ENCODE assay signal across 10 cellular contexts in genomic region chr6:44452725-44453124, GRCh38.
A peak's percentile ranks its signal among the peaks of the same experiment; 100 is the strongest.
DNase-seq lines count a peak whose midpoint lies in the region; ATAC-seq and TF ChIP-seq lines count a peak whose summit lies in the region.
"Had no signal": no experiment of that assay in that cellular context is flagged by ENCODE, and none has a peak within 500 bp of the region (broad histone marks: within the 10 kb centered on the region; RNA-seq: fewer than 3 reads in every experiment).

No MANE protein-coding gene starts in this region.

- peak overlapping the region; percentile 67 for H3K27ac Mint-ChIP-seq in activated T-cell treated with anti-CD3 and anti-CD28 coated beads, Interleukin-2, amount 50 U/mL, for 72 hours

- peaks cover 8% of the 10 kb centered on the region for H3K36me3 ChIP-seq in skeletal muscle satellite cell (ENCODE audit: insufficient read depth, low read length)

- no peaks in the 10 kb centered on the region for H3K9me3 ChIP-seq in skeletal muscle satellite cell (replicated peaks; ENCODE audit: low read length)

- H3K4me1 Mint-ChIP-seq in activated T-cell treated with anti-CD3 and anti-CD28 coated beads, Interleukin-2, amount 50 U/mL, for 72 hours (ENCODE audit: low read depth) = peaks cover 8% of the 10 kb centered on the region

- peaks cover 0 to 5% of the 10 kb centered on the region in 2 donors for H3K36me3 Mint-ChIP-seq in activated T-cell treated with anti-CD3 and anti-CD28 coated beads, Interleukin-2, amount 50 U/mL, for 72 hours (ENCODE audit: insufficient read depth in 2 of 2)

- H3K4me3 ChIP-seq in fibroblast of mammary gland (ENCODE audit: control insufficient read depth, low read depth, low read length) (no peak overlapping the region), skeletal muscle satellite cell (ENCODE audit: low read length) (no peak overlapping the region)
- H3K4me3 ChIP-seq: hepatocyte had no signal

- H3K4me1 ChIP-seq in skeletal muscle satellite cell (ENCODE audit: control insufficient read depth, insufficient read depth, low read length) = peaks cover 26% of the 10 kb centered on the region

- H3K4me2 ChIP-seq in skeletal muscle satellite cell (ENCODE audit: low read length) = peak overlapping the region; percentile 18
- H3K4me2 ChIP-seq: hepatocyte had no signal

- no peak for ATAC-seq in activated T-cell treated with anti-CD3 and anti-CD28 coated beads, Interleukin-2, amount 50 U/mL, for 72 hours (replicated peaks in 1 of 2)
- no peak for ATAC-seq in HG03342 (IDR thresholded peaks at IDR 0.05; ENCODE audit: unreplicated experiment)
- no peak for ATAC-seq in HG02852 (IDR thresholded peaks at IDR 0.05; ENCODE audit: unreplicated experiment)
- ATAC-seq in HG02973 (IDR thresholded peaks at IDR 0.05; ENCODE audit: unreplicated experiment) = no peak

- no peaks in the 10 kb centered on the region for H3K9me3 Mint-ChIP-seq in activated T-cell treated with anti-CD3 and anti-CD28 coated beads, Interleukin-2, amount 50 U/mL, for 72 hours

- H3K9ac ChIP-seq in skeletal muscle satellite cell (ENCODE audit: low read depth, low read length) = peak overlapping the region; percentile 14

- no peak for DNase-seq in activated T-cell treated with anti-CD3 and anti-CD28 coated beads, Interleukin-2, amount 50 U/mL, for 72 hours
- DNase-seq in activated T-cell treated with anti-CD3 and anti-CD28 coated beads, Interleukin-2, amount 50 U/mL, for 48 hours = no peak
- DNase-seq in SK-MEL-5 (ENCODE audit: low read depth, low spot score) (peak; percentile 36), fibroblast of mammary gland (ENCODE audit: low read depth) (peak; percentile 77)
- DNase-seq: NK-92 treated with Interleukin-12 subunit alpha and Interleukin-12 subunit beta, amount 100 ng/mL, for 24 hours had no signal

- no peaks in the 10 kb centered on the region for H3K27me3 ChIP-seq in skeletal muscle satellite cell (ENCODE audit: control insufficient read depth, insufficient read depth, low read length)
- H3K27me3 ChIP-seq: hepatocyte had no signal

- no peak overlapping the region for H3K4me3 Mint-ChIP-seq in activated T-cell treated with anti-CD3 and anti-CD28 coated beads, Interleukin-2, amount 50 U/mL, for 72 hours

- in situ Hi-C loops in SK-MEL-5 (cut with HindIII; ENCODE audit: low pct_unique_long_range_greater_than_20kb, low sequenced_read_pairs) = no loop called here

- TF ChIP-seq CTCF in fibroblast of mammary gland (conservative IDR thresholded peaks at IDR 0.05; ENCODE audit: control insufficient read depth, insufficient read depth, low read depth, low read length) = no peak

- no peaks in the 10 kb centered on the region for H3K27me3 Mint-ChIP-seq in activated T-cell treated with anti-CD3 and anti-CD28 coated beads, Interleukin-2, amount 50 U/mL, for 72 hours (ENCODE audit: low read depth)

Comparison
In these comparisons a context has a peak if more than half of its experiments do, and no peak if none do; other contexts are left out.
1. DNase-seq: peak in SK-MEL-5 (single experiment) and fibroblast of mammary gland (single experiment); none in activated T-cell treated with anti-CD3 and anti-CD28 coated beads, Interleukin-2, amount 50 U/mL, for 72 hours (0 of 2) and activated T-cell treated with anti-CD3 and anti-CD28 coated beads, Interleukin-2, amount 50 U/mL, for 48 hours (0 of 2).